ENCODE assay signal across 11 cellular contexts in genomic region chr6:81562169-81562568, GRCh38.
DNase-seq lines count a peak whose midpoint lies in the region; ATAC-seq and TF ChIP-seq lines count a peak whose summit lies in the region.
"Had no signal": no experiment of that assay in that cellular context is flagged by ENCODE, and none has a peak within 500 bp of the region (broad histone marks: within the 10 kb centered on the region; RNA-seq: fewer than 3 reads in every experiment).

No MANE protein-coding gene starts in this region.

- 23% methylated on average over 2 of the region's 2 CpGs for WGBS in liver

- H3K27me3 Mint-ChIP-seq in CD8-positive, alpha-beta T cell (ENCODE audit: low read depth): no peaks in the 10 kb centered on the region
- no peaks in the 10 kb centered on the region for H3K27me3 Mint-ChIP-seq in immature natural killer cell (ENCODE audit: low read depth in 3 of 3)
- H3K27me3 Mint-ChIP-seq: activated CD4-positive, alpha-beta memory T cell treated with anti-CD3 and anti-CD28 coated beads for 36 hours had no signal

- H3K9me3 Mint-ChIP-seq in CD8-positive, alpha-beta T cell: peaks cover 4% of the 10 kb centered on the region
- peaks cover 0 to 14% (median 3%) of the 10 kb centered on the region in 6 donors for H3K9me3 Mint-ChIP-seq in immature natural killer cell

- no peak overlapping the region for H3K4me3 Mint-ChIP-seq in CD8-positive, alpha-beta T cell
- H3K4me3 Mint-ChIP-seq in immature natural killer cell: no peak overlapping the region
- H3K4me3 Mint-ChIP-seq: activated CD4-positive, alpha-beta memory T cell treated with anti-CD3 and anti-CD28 coated beads for 36 hours had no signal

- no peak overlapping the region for H3K27ac Mint-ChIP-seq in CD8-positive, alpha-beta T cell
- no peak overlapping the region for H3K27ac Mint-ChIP-seq in immature natural killer cell
- H3K27ac Mint-ChIP-seq: activated CD4-positive, alpha-beta memory T cell treated with anti-CD3 and anti-CD28 coated beads for 36 hours had no signal

- POLR2A ChIA-PET in CD8-positive, alpha-beta T cell (lab: Charles Lee): no interaction called here

- no peak for ATAC-seq in CD8-positive, alpha-beta T cell

- no peak for TF ChIP-seq RAD21 in liver (IDR thresholded peaks at IDR 0.05)

- no peaks in the 10 kb centered on the region for H3K4me1 Mint-ChIP-seq in CD8-positive, alpha-beta T cell (ENCODE audit: low read depth)
- no peaks in the 10 kb centered on the region for H3K4me1 Mint-ChIP-seq in immature natural killer cell

- no peaks in the 10 kb centered on the region for H3K36me3 ChIP-seq in liver (ENCODE audit: control insufficient read depth in 4 of 4, insufficient read depth in 3 of 4, low read depth in 1 of 4, low read length in 3 of 4)
- H3K36me3 ChIP-seq in CD8-positive, alpha-beta T cell (ENCODE audit: insufficient read depth, low read length): no peaks in the 10 kb centered on the region

- no peaks in the 10 kb centered on the region for H3K36me3 Mint-ChIP-seq in CD8-positive, alpha-beta T cell
- no peaks in the 10 kb centered on the region for H3K36me3 Mint-ChIP-seq in immature natural killer cell
- H3K36me3 Mint-ChIP-seq: activated CD4-positive, alpha-beta memory T cell treated with anti-CD3 and anti-CD28 coated beads for 36 hours had no signal

- TF ChIP-seq CTCF in liver (IDR thresholded peaks at IDR 0.05; ENCODE audit: low read depth, low read length, missing input control): no peak
- TF ChIP-seq CTCF in CD8-positive, alpha-beta T cell (IDR thresholded peaks at IDR 0.05): no peak

- no peak overlapping the region for H3K4me3 ChIP-seq in liver (ENCODE audit: low read depth in 1 of 3, low read length in 3 of 3)
- no peak overlapping the region for H3K4me3 ChIP-seq in CD8-positive, alpha-beta T cell (ENCODE audit: low read depth, low read length)

- H3K27me3 ChIP-seq in liver (ENCODE audit: control insufficient read depth in 4 of 4, insufficient read depth in 4 of 4, low read length in 3 of 4): no peaks in the 10 kb centered on the region
- no peaks in the 10 kb centered on the region for H3K27me3 ChIP-seq in CD8-positive, alpha-beta T cell (ENCODE audit: insufficient read depth, low read length)

- in situ Hi-C loops in ACHN (cut with HindIII; ENCODE audit: low pct_ligation_motif_present, low pct_unique_long_range_greater_than_20kb, low sequenced_read_pairs): no loop called here

- no peaks in the 10 kb centered on the region for H3K9me3 ChIP-seq in liver (ENCODE audit: control insufficient read depth in 4 of 4, low read length in 3 of 4)
- no peaks in the 10 kb centered on the region for H3K9me3 ChIP-seq in CD8-positive, alpha-beta T cell (ENCODE audit: low read length)

- CTCF ChIA-PET in CD8-positive, alpha-beta T cell (lab: Charles Lee): no interaction called here

- intact Hi-C loops in CD8-positive, alpha-beta T cell (cut with DNase I, micrococcal nuclease): no loop called here

- H3K27ac ChIP-seq in liver (ENCODE audit: low read depth in 1 of 2, low read length in 2 of 2): no peak overlapping the region
- H3K27ac ChIP-seq in CD8-positive, alpha-beta T cell (ENCODE audit: low read depth, low read length): no peak overlapping the region

- DNase-seq in ACHN: peak; percentile 49
- DNase-seq in HS-27A (ENCODE audit: low read depth): peak; percentile 35
- DNase-seq in astrocyte of the hippocampus (ENCODE audit: low read depth, low spot score): peak; percentile 78
- no peak for DNase-seq in anterior cingulate cortex (lab: John Stamatoyannopoulos, UW)
- DNase-seq in CD8-positive, alpha-beta T cell: no peak
- DNase-seq in immature natural killer cell: no peak
- DNase-seq in activated T-cell treated with anti-CD3 and anti-CD28 coated beads, Interleukin-2, amount 50 U/mL, for 48 hours: no peak
- DNase-seq: activated CD4-positive, alpha-beta memory T cell treated with anti-CD3 and anti-CD28 coated beads for 36 hours; midbrain; NCI-H524 treated with DMSO at 0.1 percent for 48 hours had no signal

- H3K9ac ChIP-seq in liver (ENCODE audit: low read depth in 1 of 2, low read length in 2 of 2): no peak overlapping the region

- peaks cover 0 to 19% (median 10%) of the 10 kb centered on the region in 4 donors for H3K4me1 ChIP-seq in liver (ENCODE audit: control insufficient read depth in 4 of 4, insufficient read depth in 4 of 4, low read length in 3 of 4)
- H3K4me1 ChIP-seq in CD8-positive, alpha-beta T cell (ENCODE audit: insufficient read depth, low read length): no peaks in the 10 kb centered on the region

TF ChIP-seq in liver, 16 proteins besides CTCF, POLR2A, EP300 and RAD21:
- TF ChIP-seq GABPA (IDR thresholded peaks at IDR 0.05 in 1 of 2, conservative IDR thresholded peaks at IDR 0.05 in 1 of 2) (no peak), HNF4A (conservative IDR thresholded peaks at IDR 0.05) (peak; percentile 10 to 11), JUND (IDR thresholded peaks at IDR 0.05) (peak in 1 of 2 donors; percentile 30)

Comparison
In these comparisons a context has a peak if more than half of its experiments do, and no peak if none do; other contexts are left out.
1. DNase-seq: peak in ACHN (single experiment), HS-27A (single experiment) and astrocyte of the hippocampus (single experiment); none in anterior cingulate cortex (0 of 58), CD8-positive, alpha-beta T cell (0 of 7), immature natural killer cell (0 of 3) and activated T-cell treated with anti-CD3 and anti-CD28 coated beads, Interleukin-2, amount 50 U/mL, for 48 hours (0 of 2).